25 cellular contexts compared by ENCODE assay signal in the genomic region with DNA sequence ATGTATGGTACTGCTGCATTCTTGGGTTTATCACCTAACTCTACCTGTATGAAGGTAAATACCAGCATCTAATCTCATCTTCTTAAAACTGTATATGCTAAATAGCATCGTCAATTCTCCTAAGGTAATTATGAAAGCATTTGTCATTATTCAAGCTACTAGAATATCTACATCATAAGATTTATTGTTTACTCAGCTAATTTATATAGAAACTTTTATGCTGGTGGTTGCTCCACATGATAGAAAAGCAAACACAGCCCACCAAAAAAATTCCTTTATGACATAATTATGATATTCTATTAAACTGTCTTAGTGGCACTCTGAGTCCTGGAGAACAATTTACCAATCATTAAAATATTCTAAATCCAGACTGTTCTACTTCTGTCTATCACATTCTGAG.
DNase-seq lines count a peak whose midpoint lies in the region; ATAC-seq, FAIRE-seq and TF ChIP-seq lines count a peak whose summit lies in the region.
"Had no signal": no experiment of that assay in that cellular context is flagged by ENCODE, and none has a peak within 500 bp of the region (broad histone marks: within the 10 kb centered on the region; RNA-seq: fewer than 3 reads in every experiment).

No MANE protein-coding gene starts in this region.

- CTCF ChIA-PET in A549 (lab: Yijun Ruan, JAX) = no interaction called here
- CTCF ChIA-PET in K562 (lab: Yijun Ruan, JAX; ENCODE audit: low intra/inter-chr PET ratio) = no interaction called here
- CTCF ChIA-PET in T-cell (lab: Charles Lee) = no interaction called here

- H3K27ac ChIP-seq in A549 (no peak overlapping the region), K562 (ENCODE audit: extremely low read depth, low read depth, low read length) (no peak overlapping the region)
- H3K27ac ChIP-seq: 22Rv1, BLaER1 had no signal

- H3K4me1 ChIP-seq in A549 (no peaks in the 10 kb centered on the region), K562 (replicated peaks in 1 of 2; ENCODE audit: control insufficient read depth in 2 of 2, insufficient read depth in 2 of 2, low read length in 2 of 2) (no peaks in the 10 kb centered on the region)
- H3K4me1 ChIP-seq: BE2C, BLaER1 had no signal

- WGBS in A549 (ENCODE audit: missing lambda C conversion rate) = 23% methylated on average over 1 of the region's 1 CpG
- WGBS in K562 (ENCODE audit: insufficient coverage, low coverage, missing lambda C conversion rate) = 5% methylated on average over 1 of the region's 1 CpG

- in situ Hi-C loops in K562 (cut with MboI) = no loop called here

- no peaks in the 10 kb centered on the region for H4K20me1 ChIP-seq in K562 (replicated peaks; ENCODE audit: control insufficient read depth, insufficient read depth, low read length)
- H4K20me1 ChIP-seq: BLaER1 had no signal

- H3K36me3 Mint-ChIP-seq in T-cell = no peaks in the 10 kb centered on the region
- H3K36me3 Mint-ChIP-seq: CD14-positive monocyte; CD4-positive, alpha-beta memory T cell; CD4-positive, CD25-positive, alpha-beta regulatory T cell; CD8-positive, alpha-beta memory T cell had no signal

- TF ChIP-seq RAD21 in A549 (conservative IDR thresholded peaks at IDR 0.05 in 1 of 2, IDR thresholded peaks at IDR 0.05 in 1 of 2) (no peak), K562 (CRISPR knock-in tag; conservative IDR thresholded peaks at IDR 0.05 in 1 of 2, IDR thresholded peaks at IDR 0.05 in 1 of 2) (no peak)

- no peaks in the 10 kb centered on the region for H3K27me3 Mint-ChIP-seq in T-cell
- H3K27me3 Mint-ChIP-seq: CD4-positive, alpha-beta memory T cell; CD4-positive, CD25-positive, alpha-beta regulatory T cell; CD8-positive, alpha-beta memory T cell had no signal

- no peaks in the 10 kb centered on the region for H3K4me1 Mint-ChIP-seq in T-cell
- H3K4me1 Mint-ChIP-seq: CD14-positive monocyte; CD4-positive, alpha-beta memory T cell; CD4-positive, CD25-positive, alpha-beta regulatory T cell; CD8-positive, alpha-beta memory T cell had no signal

- FAIRE-seq in A549 (lab: Jason Lieb, UNC) = no peak
- no peak for FAIRE-seq in K562 (lab: Jason Lieb, UNC)
- FAIRE-seq: GM12878, GM12892, GM18507 had no signal

- H3K4me3 Mint-ChIP-seq in T-cell = no peak overlapping the region
- H3K4me3 Mint-ChIP-seq: CD14-positive monocyte; CD4-positive, alpha-beta memory T cell; CD4-positive, CD25-positive, alpha-beta regulatory T cell; CD8-positive, alpha-beta memory T cell had no signal

- ATAC-seq in A549 (no peak), K562 (no peak), T-cell (replicated peaks in 1 of 4) (no peak)
- ATAC-seq: GM12878 had no signal

- no peaks in the 10 kb centered on the region for H3K79me2 ChIP-seq in K562 (ENCODE audit: control insufficient read depth, insufficient read depth, low read length)

- no peaks in the 10 kb centered on the region for H3K9me3 ChIP-seq in A549
- H3K9me3 ChIP-seq in K562 (replicated peaks; ENCODE audit: control insufficient read depth, insufficient read depth, low read depth, low read length) = no peaks in the 10 kb centered on the region
- H3K9me3 ChIP-seq: BE2C, BLaER1 had no signal

- no peaks in the 10 kb centered on the region for H3K9me1 ChIP-seq in K562 (ENCODE audit: control insufficient read depth, insufficient read depth, low read length)

- H3K36me3 ChIP-seq in K562 (ENCODE audit: control insufficient read depth, insufficient read depth, low read length) = no peaks in the 10 kb centered on the region
- H3K36me3 ChIP-seq: BE2C, BLaER1 had no signal

- POLR2A ChIA-PET in A549 (lab: Yijun Ruan, JAX) (no interaction called here), K562 (lab: Yijun Ruan, JAX) (no interaction called here), T-cell (lab: Charles Lee) (no interaction called here)

- TF ChIP-seq EP300 in A549 (IDR thresholded peaks at IDR 0.05) (no peak), K562 (IDR thresholded peaks at IDR 0.05; ENCODE audit: low read length) (no peak)

- no peak overlapping the region for H3K4me3 ChIP-seq in A549
- no peak overlapping the region for H3K4me3 ChIP-seq in K562
- H3K4me3 ChIP-seq: BLaER1, GM12878 had no signal

- intact Hi-C loops in K562 (cut with micrococcal nuclease) = no loop called here

- DNase-seq in NCI-H1105 treated with DMSO at 0.1 percent for 48 hours (lab: John Stamatoyannopoulos, UW) = peak; percentile 4
- no peak for DNase-seq in NCI-H1105 (lab: John Stamatoyannopoulos, UW)
- DNase-seq in A549 (ENCODE audit: low read depth in 1 of 2, low spot score in 1 of 2) = no peak
- DNase-seq in K562 (ENCODE audit: extremely low read depth in 1 of 4, low spot score in 3 of 4) = no peak
- no peak for DNase-seq in T-cell
- DNase-seq: ACHN; BE2C; C1 segment of cervical spinal cord; CD4-positive, alpha-beta memory T cell; CD4-positive, CD25-positive, alpha-beta regulatory T cell; CD8-positive, alpha-beta memory T cell; COR-L47; DMS 273 treated with DMSO at 0.1 percent for 48 hours; DMS153; DMS53; DMS79; DND-41; EL; GDM1 had no signal

- TF ChIP-seq POLR2A in A549 (IDR thresholded peaks at IDR 0.05; ENCODE audit: low read length) (no peak), K562 (conservative IDR thresholded peaks at IDR 0.05) (no peak)

- TF ChIP-seq CTCF in A549 (IDR thresholded peaks at IDR 0.05) (no peak), K562 (IDR thresholded peaks at IDR 0.05 in 2 of 3, conservative IDR thresholded peaks at IDR 0.05 in 1 of 3; ENCODE audit: insufficient read depth in 2 of 3, low read depth in 1 of 3, low read length in 3 of 3) (no peak)

- no peak overlapping the region for H3K27ac Mint-ChIP-seq in T-cell
- H3K27ac Mint-ChIP-seq: CD14-positive monocyte; CD4-positive, alpha-beta memory T cell; CD4-positive, CD25-positive, alpha-beta regulatory T cell; CD8-positive, alpha-beta memory T cell had no signal

- H2AFZ ChIP-seq in K562 (ENCODE audit: low read depth, low read length) = no peak overlapping the region

- BruUV-seq in K562 (replicated peaks; lab: Mats Ljungman, UMichigan) = no TSS peak

- H3K9me3 Mint-ChIP-seq in T-cell = peaks cover 3 to 9% (median 5%) of the 10 kb centered on the region in 3 donors

- no peak overlapping the region for H3K4me2 ChIP-seq in A549
- no peak overlapping the region for H3K4me2 ChIP-seq in K562 (ENCODE audit: insufficient read depth, low read length)
- H3K4me2 ChIP-seq: BLaER1 had no signal

- no peak overlapping the region for H3K9ac ChIP-seq in K562 (ENCODE audit: insufficient read depth in 1 of 2, low read depth in 2 of 2, low read length in 2 of 2)
- H3K9ac ChIP-seq: BLaER1 had no signal

- H3K27me3 ChIP-seq in K562 (ENCODE audit: control insufficient read depth in 2 of 2, insufficient read depth in 2 of 2, low read length in 2 of 2) = no peaks in the 10 kb centered on the region
- H3K27me3 ChIP-seq: BE2C, BLaER1 had no signal

TF ChIP-seq in A549, 52 proteins besides CTCF, POLR2A, EP300 and RAD21:
- TF ChIP-seq MAFK (IDR thresholded peaks at IDR 0.05; ENCODE audit: partially characterized antibody) = peak; percentile 57
- no peak for TF ChIP-seq GATA3 (IDR thresholded peaks at IDR 0.05; ENCODE audit: borderline replicate concordance)
TF ChIP-seq in A549: peak in this region for 1.

TF ChIP-seq in K562, 482 proteins besides CTCF, POLR2A, EP300 and RAD21:
- TF ChIP-seq C11orf30 (IDR thresholded peaks at IDR 0.05; ENCODE audit: low read depth) (peak; percentile 22; the same call in 1 of the 2 replicates), MAFF (IDR thresholded peaks at IDR 0.05; ENCODE audit: low read length) (peak; percentile 21; the same call in 1 of the 2 replicates), TFAM (CRISPR knock-in tag; conservative IDR thresholded peaks at IDR 0.05) (no peak), ZNF316 (IDR thresholded peaks at IDR 0.05) (peak; percentile 36; the same call in 1 of the 2 replicates)
TF ChIP-seq in K562: peak in this region for 3.
